ENCODE assay signal across 17 cellular contexts in genomic region chr5:113340537-113340936, GRCh38.
DNase-seq lines count a peak whose midpoint lies in the region; ATAC-seq, FAIRE-seq and TF ChIP-seq lines count a peak whose summit lies in the region.
"Had no signal": no experiment of that assay in that cellular context is flagged by ENCODE, and none has a peak within 500 bp of the region (broad histone marks: within the 10 kb centered on the region; RNA-seq: fewer than 3 reads in every experiment).

No MANE protein-coding gene starts in this region.

- BruUV-seq in HepG2 (replicated peaks; lab: Mats Ljungman, UMichigan), result no TSS peak

- CTCF ChIA-PET in HepG2 (lab: Yijun Ruan, JAX; ENCODE audit: low intra/inter-chr PET ratio, low total read pairs), result no interaction called here

- WGBS in HepG2 (ENCODE audit: low lambda C conversion rate), result 38% methylated on average over 4 of the region's 7 CpGs

- TF ChIP-seq CTCF in HepG2 (CRISPR knock-in tag; IDR thresholded peaks at IDR 0.05), result no peak

- no peaks in the 10 kb centered on the region for H3K79me2 ChIP-seq in HepG2 (ENCODE audit: insufficient read depth, low read length)

- no peaks in the 10 kb centered on the region for H3K36me3 ChIP-seq in HepG2 (replicated peaks in 1 of 2; ENCODE audit: control insufficient read depth in 1 of 2, insufficient read depth in 2 of 2, low read length in 2 of 2)
- H3K36me3 ChIP-seq: MG63 had no signal

- H3K4me3 ChIP-seq in HepG2 (replicated peaks in 1 of 3; ENCODE audit: insufficient read depth in 1 of 3, low read depth in 2 of 3, low read length in 3 of 3), result no peak overlapping the region
- H3K4me3 ChIP-seq: MG63 had no signal

- TF ChIP-seq RAD21 in HepG2 (CRISPR knock-in tag; IDR thresholded peaks at IDR 0.05), result no peak

- POLR2A ChIA-PET in HepG2 (lab: Yijun Ruan, JAX), result no interaction called here

- no peaks in the 10 kb centered on the region for H4K20me1 ChIP-seq in HepG2 (ENCODE audit: insufficient read depth, low read length)

- in situ Hi-C loops in HepG2 (cut with HindIII; ENCODE audit: extremely low pct_ligation_motif_present, low pct_unique_long_range_greater_than_20kb), result no loop called here

- TF ChIP-seq EP300 in HepG2 (IDR thresholded peaks at IDR 0.05; ENCODE audit: low read depth in 2 of 2, low read length in 2 of 2) (no peak), HepG2 (CRISPR knock-in tag; IDR thresholded peaks at IDR 0.05; ENCODE audit: borderline replicate concordance) (no peak)

- no peak overlapping the region for H2AFZ ChIP-seq in HepG2 (ENCODE audit: low read length)

- intact Hi-C loops in HepG2 (cut with micrococcal nuclease; ENCODE audit: unreplicated experiment), result no loop called here

- H3K4me2 ChIP-seq in HepG2 (ENCODE audit: low read depth, low read length), result no peak overlapping the region

- TF ChIP-seq POLR2A in HepG2 (IDR thresholded peaks at IDR 0.05; ENCODE audit: insufficient read depth in 1 of 2, low read depth in 2 of 2, low read length in 2 of 2), result no peak

- no peaks in the 10 kb centered on the region for H3K4me1 ChIP-seq in HepG2 (ENCODE audit: insufficient read depth, low read length)

- DNase-seq in Daoy (ENCODE audit: low read depth), result peak; percentile 15
- DNase-seq in HT1080 (ENCODE audit: low read depth), result peak; percentile 13
- DNase-seq in UCSD-AML1 (lab: John Stamatoyannopoulos, UW; ENCODE audit: unreplicated experiment), result peak; percentile 22
- DNase-seq in HepG2 (ENCODE audit: low spot score), result no peak
- no peak for DNase-seq in NK-92 treated with Interleukin-12 subunit alpha and Interleukin-12 subunit beta, amount 100 ng/mL, for 24 hours (lab: John Stamatoyannopoulos, UW)
- no peak for DNase-seq in HuH-7 (ENCODE audit: low spot score)
- DNase-seq in SKM-1 (lab: John Stamatoyannopoulos, UW; ENCODE audit: unreplicated experiment), result no peak
- no peak for DNase-seq in activated CD8-positive, alpha-beta memory T cell treated with anti-CD3 and anti-CD28 coated beads, Interleukin-2, amount 50 U/mL, for 4 hours
- DNase-seq: activated naive CD8-positive, alpha-beta T cell treated with anti-CD3 and anti-CD28 coated beads, Interleukin-2, amount 10 ng/mL, durations not matched to agents 7 days and 5 days; activated T-cell treated with anti-CD3 and anti-CD28 coated beads, Interleukin-2, amount 50 U/mL, for 1 hour; erythroblast; hippocampal formation; MG63; NCI-H2107; stimulated activated CD4-positive, alpha-beta T cell treated with anti-CD3 and anti-CD28 coated beads, Interleukin-2, amount 100 ng/mL, for 48 hours; T-helper 1 cell had no signal

- FAIRE-seq in HepG2 (lab: Jason Lieb, UNC), result no peak

- ATAC-seq in HepG2, result peak; percentile 54
- ATAC-seq: natural killer cell treated with Interleukin-12 subunit alpha and Interleukin-12 subunit beta and Interleukin-15 and Interleukin-18, amount 100 ng/mL, for 72 hours had no signal

- no peak overlapping the region for H3K27ac ChIP-seq in HepG2 (ENCODE audit: extremely low read length, insufficient read depth, low read length)

- no peak overlapping the region for H3K9ac ChIP-seq in HepG2 (ENCODE audit: insufficient read depth, low read depth, low read length)

- no peaks in the 10 kb centered on the region for H3K9me3 ChIP-seq in HepG2 (ENCODE audit: low read length)

- H3K27me3 ChIP-seq in HepG2 (ENCODE audit: control insufficient read depth in 1 of 2, insufficient read depth in 2 of 2, low read length in 2 of 2), result peaks cover 0 to 5% of the 10 kb centered on the region in 2 experiments; a peak in 2 of 5 replicates
- H3K27me3 ChIP-seq: MG63 had no signal

TF ChIP-seq in HepG2, 621 proteins besides CTCF, POLR2A, EP300 and RAD21:
- no peak for TF ChIP-seq DMAP1 (CRISPR knock-in tag; IDR thresholded peaks at IDR 0.05)
- peak; percentile 57 for TF ChIP-seq MNT (IDR thresholded peaks at IDR 0.05)
TF ChIP-seq in HepG2: peak in this region for 1.

Comparison
In these comparisons a context has a peak if more than half of its experiments do, and no peak if none do; other contexts are left out.
1. DNase-seq: peak in Daoy (single experiment), HT1080 (single experiment) and UCSD-AML1 (single experiment); none in HepG2 (single experiment), NK-92 treated with Interleukin-12 subunit alpha and Interleukin-12 subunit beta, amount 100 ng/mL, for 24 hours (single experiment), HuH-7 (single experiment), SKM-1 (single experiment) and activated CD8-positive, alpha-beta memory T cell treated with anti-CD3 and anti-CD28 coated beads, Interleukin-2, amount 50 U/mL, for 4 hours (single experiment).